Comparison of ENCODE assay signal across 9 cellular contexts in the genomic region with DNA sequence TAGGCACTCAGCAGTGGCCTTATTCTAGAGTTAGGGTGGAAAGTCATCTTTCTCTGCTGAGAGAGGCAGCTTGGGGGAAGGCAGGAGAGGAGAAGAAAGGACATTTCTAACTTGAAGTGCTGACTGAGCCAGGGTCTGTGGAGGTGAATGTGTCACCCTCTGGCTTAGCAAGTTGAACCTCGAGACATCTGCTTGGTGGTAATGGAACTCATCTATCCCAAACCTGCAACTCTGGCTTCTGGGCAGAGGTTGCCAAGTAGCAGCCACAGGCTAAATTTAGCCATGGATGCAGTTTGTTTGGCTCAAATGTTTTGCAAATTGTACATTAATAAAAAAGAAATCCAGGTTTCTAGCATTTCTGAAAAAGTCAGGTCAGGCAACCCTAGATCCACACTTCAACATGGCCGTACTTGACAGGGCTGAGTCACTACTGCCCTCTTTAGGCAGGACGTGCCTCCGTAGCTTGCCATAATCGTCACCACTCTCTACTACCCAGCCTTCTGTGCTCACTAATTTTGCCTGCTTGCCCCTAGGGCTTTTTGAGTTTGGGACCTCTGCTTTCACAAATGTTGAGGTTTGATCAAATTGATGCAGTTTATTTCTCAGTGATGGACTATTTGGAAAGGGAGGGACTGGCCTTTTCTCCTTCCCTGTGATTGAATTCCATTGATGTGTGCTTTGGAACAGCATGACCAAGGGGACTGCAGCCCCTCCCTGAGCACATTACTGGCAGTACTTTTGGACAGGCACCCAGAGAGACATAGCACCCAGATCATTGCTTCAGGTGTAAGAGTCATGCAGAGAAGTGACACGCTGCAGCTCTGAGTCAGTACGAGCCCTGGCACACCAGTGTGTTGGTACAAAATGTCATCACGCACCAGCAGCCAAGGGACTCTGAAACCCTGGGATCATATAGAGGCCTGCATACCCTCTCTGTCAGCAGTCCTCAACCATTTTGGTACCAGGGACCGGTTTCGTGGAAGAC. TPM values are rescaled to one million over a fixed set of nuclear protein-coding genes. Genes with fewer than 3 reads are reported as not detected.
DNase-seq lines count a peak whose midpoint lies in the region; ATAC-seq and TF ChIP-seq lines count a peak whose summit lies in the region.
"Had no signal": no experiment of that assay in that cellular context is flagged by ENCODE, and none has a peak within 500 bp of the region (broad histone marks: within the 10 kb centered on the region; RNA-seq: fewer than 3 reads in every experiment).

No MANE protein-coding gene starts in this region.

- H3K27me3 ChIP-seq in psoas muscle (ENCODE audit: insufficient read depth in 3 of 3, low read length in 2 of 3) = no peaks in the 10 kb centered on the region

- 24 to 53% (median 31%) methylated on average over 10 of the region's 10 CpGs for WGBS in psoas muscle, 3 donors

- ATAC-seq in psoas muscle = peak; percentile 59 to 85 (median 78)
- no peak for ATAC-seq in GM21576 (IDR thresholded peaks at IDR 0.05; ENCODE audit: unreplicated experiment)
- ATAC-seq in HG03439 (IDR thresholded peaks at IDR 0.05; ENCODE audit: unreplicated experiment) = no peak

- H3K27me3 Mint-ChIP-seq in chondrocyte (ENCODE audit: low read depth) = no peaks in the 10 kb centered on the region

- no peak overlapping the region for H3K4me3 Mint-ChIP-seq in chondrocyte (ENCODE audit: unreplicated experiment)
- H3K4me3 Mint-ChIP-seq: central memory CD8-positive, alpha-beta T cell; immature natural killer cell had no signal

- peak overlapping the region; percentile 50 for H3K27ac Mint-ChIP-seq in chondrocyte (ENCODE audit: unreplicated experiment)
- H3K27ac Mint-ChIP-seq: immature natural killer cell had no signal

- H3K4me3 ChIP-seq in GM12865 (ENCODE audit: low read depth, low read length) = no peak overlapping the region
- H3K4me3 ChIP-seq in psoas muscle = no peak overlapping the region

- TF ChIP-seq EP300 in Ishikawa (IDR thresholded peaks at IDR 0.05; ENCODE audit: borderline replicate concordance) = no peak

- H3K36me3 ChIP-seq in psoas muscle (ENCODE audit: insufficient read depth in 1 of 2, low read depth in 1 of 2) = no peaks in the 10 kb centered on the region

- H3K9me3 ChIP-seq in psoas muscle = no peaks in the 10 kb centered on the region

- intact Hi-C loops in psoas muscle (cut with DNase I) = loop anchor here in 1 of 2 donors (5.0 to 10.0 kb wide), 2 partner anchors 145 to 433 kb away; no protein-coding TSS in a partner anchor

- H3K9me3 Mint-ChIP-seq in chondrocyte (ENCODE audit: low read depth) = no peaks in the 10 kb centered on the region
- H3K9me3 Mint-ChIP-seq: central memory CD8-positive, alpha-beta T cell; immature natural killer cell had no signal

- TF ChIP-seq RAD21 in Ishikawa (IDR thresholded peaks at IDR 0.05; ENCODE audit: low read depth) = 0 out of 2 replicates have a peak, but pooled peaks have one; percentile 3

- H3K4me1 ChIP-seq in psoas muscle = peaks cover 70% of the 10 kb centered on the region

- TF ChIP-seq CTCF in GM12865 (IDR thresholded peaks at IDR 0.05; ENCODE audit: insufficient read depth, low read depth, low read length, missing control alignments) (peak; percentile 31), chondrocyte (IDR thresholded peaks at IDR 0.05) (peak; percentile 59), psoas muscle (IDR thresholded peaks at IDR 0.05) (peak; percentile 29)

- no peaks in the 10 kb centered on the region for H3K36me3 Mint-ChIP-seq in chondrocyte (ENCODE audit: low read depth)
- H3K36me3 Mint-ChIP-seq: immature natural killer cell had no signal

- peak overlapping the region; percentile 99 for H3K27ac ChIP-seq in psoas muscle

- peaks cover 60% of the 10 kb centered on the region for H3K4me1 Mint-ChIP-seq in chondrocyte (ENCODE audit: low read depth)
- H3K4me1 Mint-ChIP-seq: central memory CD8-positive, alpha-beta T cell; immature natural killer cell had no signal

- DNase-seq in GM12865 (ENCODE audit: low read depth) (peak; percentile 30), chondrocyte (ENCODE audit: low spot score) (no peak), psoas muscle (peak; percentile 20 to 85), NCI-H2107 treated with DMSO at 0.1 percent for 48 hours (lab: John Stamatoyannopoulos, UW; ENCODE audit: unreplicated experiment) (no peak)
- DNase-seq: immature natural killer cell had no signal

TF ChIP-seq in Ishikawa, 13 proteins besides CTCF, POLR2A, EP300 and RAD21:
- TF ChIP-seq CREB1 (IDR thresholded peaks at IDR 0.05; ENCODE audit: low read depth) = no peak
- TF ChIP-seq NFIC (IDR thresholded peaks at IDR 0.05) = no peak
- no peak for TF ChIP-seq CEBPB (IDR thresholded peaks at IDR 0.05)
- no peak for TF ChIP-seq TAF1 (IDR thresholded peaks at IDR 0.05; ENCODE audit: low read depth)
- TF ChIP-seq TCF12 (IDR thresholded peaks at IDR 0.05; ENCODE audit: low read depth) = no peak
- TF ChIP-seq EGR1 (IDR thresholded peaks at IDR 0.05) = no peak
- TF ChIP-seq FOXM1 (IDR thresholded peaks at IDR 0.05; ENCODE audit: borderline replicate concordance, low read depth) = no peak
- TF ChIP-seq, protein P1, sequence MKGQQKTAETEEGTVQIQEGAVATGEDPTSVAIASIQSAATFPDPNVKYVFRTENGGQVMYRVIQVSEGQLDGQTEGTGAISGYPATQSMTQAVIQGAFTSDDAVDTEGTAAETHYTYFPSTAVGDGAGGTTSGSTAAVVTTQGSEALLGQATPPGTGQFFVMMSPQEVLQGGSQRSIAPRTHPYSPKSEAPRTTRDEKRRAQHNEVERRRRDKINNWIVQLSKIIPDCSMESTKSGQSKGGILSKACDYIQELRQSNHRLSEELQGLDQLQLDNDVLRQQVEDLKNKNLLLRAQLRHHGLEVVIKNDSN (IDR thresholded peaks at IDR 0.05) = no peak
- TF ChIP-seq YY1 (IDR thresholded peaks at IDR 0.05; ENCODE audit: low read depth) = no peak
- TF ChIP-seq, protein P2, sequence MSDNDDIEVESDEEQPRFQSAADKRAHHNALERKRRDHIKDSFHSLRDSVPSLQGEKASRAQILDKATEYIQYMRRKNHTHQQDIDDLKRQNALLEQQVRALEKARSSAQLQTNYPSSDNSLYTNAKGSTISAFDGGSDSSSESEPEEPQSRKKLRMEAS (IDR thresholded peaks at IDR 0.05) = no peak
- TF ChIP-seq ZBTB7A (IDR thresholded peaks at IDR 0.05; ENCODE audit: low read depth) = no peak
- TF ChIP-seq, protein P3, sequence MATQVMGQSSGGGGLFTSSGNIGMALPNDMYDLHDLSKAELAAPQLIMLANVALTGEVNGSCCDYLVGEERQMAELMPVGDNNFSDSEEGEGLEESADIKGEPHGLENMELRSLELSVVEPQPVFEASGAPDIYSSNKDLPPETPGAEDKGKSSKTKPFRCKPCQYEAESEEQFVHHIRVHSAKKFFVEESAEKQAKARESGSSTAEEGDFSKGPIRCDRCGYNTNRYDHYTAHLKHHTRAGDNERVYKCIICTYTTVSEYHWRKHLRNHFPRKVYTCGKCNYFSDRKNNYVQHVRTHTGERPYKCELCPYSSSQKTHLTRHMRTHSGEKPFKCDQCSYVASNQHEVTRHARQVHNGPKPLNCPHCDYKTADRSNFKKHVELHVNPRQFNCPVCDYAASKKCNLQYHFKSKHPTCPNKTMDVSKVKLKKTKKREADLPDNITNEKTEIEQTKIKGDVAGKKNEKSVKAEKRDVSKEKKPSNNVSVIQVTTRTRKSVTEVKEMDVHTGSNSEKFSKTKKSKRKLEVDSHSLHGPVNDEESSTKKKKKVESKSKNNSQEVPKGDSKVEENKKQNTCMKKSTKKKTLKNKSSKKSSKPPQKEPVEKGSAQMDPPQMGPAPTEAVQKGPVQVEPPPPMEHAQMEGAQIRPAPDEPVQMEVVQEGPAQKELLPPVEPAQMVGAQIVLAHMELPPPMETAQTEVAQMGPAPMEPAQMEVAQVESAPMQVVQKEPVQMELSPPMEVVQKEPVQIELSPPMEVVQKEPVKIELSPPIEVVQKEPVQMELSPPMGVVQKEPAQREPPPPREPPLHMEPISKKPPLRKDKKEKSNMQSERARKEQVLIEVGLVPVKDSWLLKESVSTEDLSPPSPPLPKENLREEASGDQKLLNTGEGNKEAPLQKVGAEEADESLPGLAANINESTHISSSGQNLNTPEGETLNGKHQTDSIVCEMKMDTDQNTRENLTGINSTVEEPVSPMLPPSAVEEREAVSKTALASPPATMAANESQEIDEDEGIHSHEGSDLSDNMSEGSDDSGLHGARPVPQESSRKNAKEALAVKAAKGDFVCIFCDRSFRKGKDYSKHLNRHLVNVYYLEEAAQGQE (IDR thresholded peaks at IDR 0.05; ENCODE audit: low read depth) = no peak
- TF ChIP-seq TEAD4 (IDR thresholded peaks at IDR 0.05) = no peak

RNA-seq across cellular contexts. Expression of a gene that starts 5.2 kb away (rescaled TPM):
- total RNA-seq in chondrocyte (28.1 to 49.3 TPM (median 45.1 TPM) in 3 replicates), psoas muscle (10 to 100 TPM; 22.8 to 30.7 (median 29.5) TPM)
- 10 to 100 TPM in 2 of 3 donors, 1 to 10 TPM in 1; 6.1 to 14.0 (median 13.8) TPM for polyA plus RNA-seq in psoas muscle
- polyA plus RNA-seq: immature natural killer cell had no signal

Comparison
In these comparisons a context has a peak if more than half of its experiments do, and no peak if none do; other contexts are left out.
1. DNase-seq: peak in GM12865 (single experiment) and psoas muscle (2 of 2); none in chondrocyte (single experiment) and NCI-H2107 treated with DMSO at 0.1 percent for 48 hours (single experiment).
2. ATAC-seq: peak in psoas muscle (4 of 4); none in GM21576 (single experiment) and HG03439 (single experiment).
3. Peak in every context shown above with its lines, with median percentiles within 50 percentile points of each other: CTCF ChIP-seq.